Comparison of ENCODE assay signal across 6 cellular contexts in the genomic region with DNA sequence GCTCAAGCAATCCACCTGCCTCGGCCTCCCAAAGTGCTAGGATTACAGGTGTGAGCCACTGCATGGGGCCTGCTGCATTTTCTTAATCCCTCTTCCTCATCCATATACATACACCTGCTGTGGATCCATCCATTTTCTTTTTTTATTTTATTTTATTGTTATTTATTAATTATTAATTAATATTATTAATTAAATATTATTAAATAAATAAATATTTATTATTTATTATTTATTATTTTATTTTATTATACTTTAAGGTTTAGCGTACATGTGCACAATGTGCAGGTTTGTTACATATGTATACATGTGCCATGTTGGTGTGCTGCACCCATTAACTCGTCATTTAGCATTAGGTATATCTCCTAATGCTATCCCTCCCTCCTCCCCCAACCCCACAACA. TPM values are rescaled to one million over a fixed set of nuclear protein-coding genes. Genes with fewer than 3 reads are reported as not detected.
"Had no signal": no experiment of that assay in that cellular context is flagged by ENCODE, and none has a peak within 500 bp of the region (broad histone marks: within the 10 kb centered on the region; RNA-seq: fewer than 3 reads in every experiment).

No MANE protein-coding gene starts in this region.

RNA-seq across cellular contexts. Expression of a gene that starts 10.4 kb away (rescaled TPM):
- total RNA-seq: GM23248, GM23338, H1, H4, H7, HFFc6 had no signal
- polyA plus RNA-seq: GM23248, GM23338 had no signal

RNA-seq across cellular contexts. Expression of a gene that starts 48.1 kb away (rescaled TPM):
- total RNA-seq: H7 had no signal
